ENCODE assay signal across 19 cellular contexts in the genomic region with DNA sequence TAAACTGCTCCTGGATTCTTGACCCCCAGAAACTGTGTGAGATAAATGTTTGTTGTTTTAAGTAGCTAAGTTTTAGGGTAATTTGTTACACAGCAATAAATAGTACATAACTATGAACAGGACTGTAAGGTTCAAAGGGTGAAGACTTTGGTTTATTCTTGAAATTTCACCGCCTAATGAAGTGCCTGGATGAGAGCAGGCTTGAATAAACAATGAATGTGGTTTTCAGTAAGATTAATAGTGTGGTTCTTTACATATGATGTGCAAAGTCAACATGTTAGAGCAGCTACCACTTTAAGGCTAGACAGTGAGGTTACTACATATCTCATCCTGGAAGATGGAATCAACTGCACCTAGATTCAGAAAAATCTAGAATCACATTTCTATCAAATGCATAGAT.
A peak's percentile ranks its signal among the peaks of the same experiment; 100 is the strongest.
DNase-seq lines count a peak whose midpoint lies in the region; FAIRE-seq and TF ChIP-seq lines count a peak whose summit lies in the region.
"Had no signal": no experiment of that assay in that cellular context is flagged by ENCODE, and none has a peak within 500 bp of the region (broad histone marks: within the 10 kb centered on the region; RNA-seq: fewer than 3 reads in every experiment).

No MANE protein-coding gene starts in this region.

- H3K9me3 ChIP-seq in GM23248 (ENCODE audit: low read depth) (no peaks in the 10 kb centered on the region), smooth muscle cell (replicated peaks; ENCODE audit: low read depth) (no peaks in the 10 kb centered on the region), esophagus squamous epithelium (no peaks in the 10 kb centered on the region)
- H3K9me3 ChIP-seq: heart right ventricle, MG63, suprapubic skin had no signal

- 94 to 100% methylated on average over 1 of the region's 1 CpG for WGBS in GM23248 (ENCODE audit: low coverage in 1 of 2, low lambda C conversion rate in 2 of 2, missing lambda C conversion rate in 2 of 2), 2 experiments
- WGBS in smooth muscle cell (ENCODE audit: low lambda C conversion rate) = 71% methylated on average over 1 of the region's 1 CpG
- WGBS in esophagus squamous epithelium, 2 donors = 13 to 50% methylated on average over 1 of the region's 1 CpG

- intact Hi-C loops in esophagus squamous epithelium (cut with DNase I) = no loop called here

- TF ChIP-seq CTCF in epithelial cell of esophagus (IDR thresholded peaks at IDR 0.05; ENCODE audit: insufficient read depth, low read depth, low read length, missing control alignments) (no peak), smooth muscle cell (IDR thresholded peaks at IDR 0.05; ENCODE audit: borderline replicate concordance, insufficient read depth, poor library complexity, severe bottlenecking) (no peak), esophagus squamous epithelium (IDR thresholded peaks at IDR 0.05) (no peak)

- H3K9ac ChIP-seq in GM23248 = no peak overlapping the region
- H3K9ac ChIP-seq in smooth muscle cell (ENCODE audit: low read depth) = no peak overlapping the region

- FAIRE-seq in H54 (lab: Jason Lieb, UNC) = no peak
- FAIRE-seq: urothelium cell line had no signal

- TF ChIP-seq POLR2A in esophagus squamous epithelium (IDR thresholded peaks at IDR 0.05) (no peak), H54 (IDR thresholded peaks at IDR 0.05; ENCODE audit: low read depth, low read length) (no peak)

- no peaks in the 10 kb centered on the region for H3K9me2 ChIP-seq in GM23248 (ENCODE audit: insufficient read depth)

- H3K36me3 ChIP-seq in GM23248 (ENCODE audit: low read depth) = no peaks in the 10 kb centered on the region
- no peaks in the 10 kb centered on the region for H3K36me3 ChIP-seq in smooth muscle cell (ENCODE audit: low read depth)
- H3K36me3 ChIP-seq in esophagus squamous epithelium = no peaks in the 10 kb centered on the region
- H3K36me3 ChIP-seq: heart right ventricle, MG63, suprapubic skin had no signal

- H2AFZ ChIP-seq in GM23248 = peak overlapping the region; percentile 44; the same call in 1 of the 2 replicates
- H2AFZ ChIP-seq in smooth muscle cell (ENCODE audit: low read depth) = no peak overlapping the region

- H3K4me3 ChIP-seq in GM23248 = no peak overlapping the region
- no peak overlapping the region for H3K4me3 ChIP-seq in epithelial cell of esophagus (ENCODE audit: low read length)
- no peak overlapping the region for H3K4me3 ChIP-seq in smooth muscle cell
- H3K4me3 ChIP-seq in esophagus squamous epithelium = no peak overlapping the region
- H3K4me3 ChIP-seq: heart right ventricle, MG63, suprapubic skin had no signal

- H3K27me3 ChIP-seq in GM23248 (replicated peaks; ENCODE audit: insufficient read depth) (no peaks in the 10 kb centered on the region), smooth muscle cell (ENCODE audit: low read depth) (no peaks in the 10 kb centered on the region), esophagus squamous epithelium (no peaks in the 10 kb centered on the region)
- H3K27me3 ChIP-seq: heart right ventricle, MG63, suprapubic skin had no signal

- peak overlapping the region; percentile 55 for H3K27ac ChIP-seq in GM23248
- peak overlapping the region; percentile 57 for H3K27ac ChIP-seq in smooth muscle cell (ENCODE audit: low read depth)
- H3K27ac ChIP-seq in esophagus squamous epithelium = no peak overlapping the region
- H3K27ac ChIP-seq: heart right ventricle had no signal

- no peaks in the 10 kb centered on the region for H3K79me2 ChIP-seq in GM23248 (ENCODE audit: insufficient read depth)
- H3K79me2 ChIP-seq in smooth muscle cell (ENCODE audit: low read depth) = no peaks in the 10 kb centered on the region

- no peaks in the 10 kb centered on the region for H4K20me1 ChIP-seq in GM23248 (ENCODE audit: insufficient read depth)
- H4K20me1 ChIP-seq in smooth muscle cell (ENCODE audit: low read depth) = no peaks in the 10 kb centered on the region

- H3K4me1 ChIP-seq in GM23248 (ENCODE audit: insufficient read depth) (peaks cover 38% of the 10 kb centered on the region), smooth muscle cell (ENCODE audit: low read depth) (peaks cover 17% of the 10 kb centered on the region), esophagus squamous epithelium (peaks cover 0 to 6% (median 5%) of the 10 kb centered on the region in 3 donors)

- H3F3A ChIP-seq in GM23248 (ENCODE audit: insufficient read depth) (peaks cover 34% of the 10 kb centered on the region), smooth muscle cell (ENCODE audit: low read depth) (no peaks in the 10 kb centered on the region)

- in situ Hi-C loops in GM23248 (cut with MboI) = no loop called here

- DNase-seq in GM23248 = no peak
- DNase-seq in NCI-H526 treated with DMSO at 0.1 percent for 48 hours (lab: John Stamatoyannopoulos, UW) = peak; percentile 83
- DNase-seq in epithelial cell of esophagus (ENCODE audit: low read depth) = peak; percentile 14
- DNase-seq in smooth muscle cell (lab: John Stamatoyannopoulos, UW; ENCODE audit: unreplicated experiment) = no peak
- DNase-seq in DMS114 treated with DMSO at 0.1 percent for 48 hours (lab: John Stamatoyannopoulos, UW; ENCODE audit: unreplicated experiment) = no peak
- DNase-seq in esophagus squamous epithelium (lab: John Stamatoyannopoulos, UW) = no peak
- no peak for DNase-seq in H54 (ENCODE audit: insufficient read length, low spot score)
- DNase-seq: activated CD4-positive, CD25-positive, alpha-beta regulatory T cell; activated CD8-positive, alpha-beta T cell treated with anti-CD3 and anti-CD28 coated beads for 36 hours; activated gamma-delta T cell treated with Interleukin-2 at 50 U/mL for 16 hours; CD8-positive, alpha-beta memory T cell; cortex of kidney; H7; heart right ventricle; MG63; NCI-H1436; Right ventricle myocardium superior had no signal

- H3K4me2 ChIP-seq in GM23248 (ENCODE audit: unreplicated experiment) = peak overlapping the region; percentile 43
- H3K4me2 ChIP-seq in smooth muscle cell = peak overlapping the region; percentile 32

Comparison
In these comparisons a context has a peak if more than half of its experiments do, and no peak if none do; other contexts are left out.
1. DNase-seq: peak in NCI-H526 treated with DMSO at 0.1 percent for 48 hours (single experiment) and epithelial cell of esophagus (single experiment); none in GM23248 (single experiment), smooth muscle cell (single experiment), DMS114 treated with DMSO at 0.1 percent for 48 hours (single experiment), esophagus squamous epithelium (single experiment) and H54 (single experiment).
2. H3K27ac ChIP-seq: peak in GM23248 (single experiment) and smooth muscle cell (single experiment); none in esophagus squamous epithelium (0 of 4).